8 cellular contexts compared by ENCODE assay signal in the genomic region with DNA sequence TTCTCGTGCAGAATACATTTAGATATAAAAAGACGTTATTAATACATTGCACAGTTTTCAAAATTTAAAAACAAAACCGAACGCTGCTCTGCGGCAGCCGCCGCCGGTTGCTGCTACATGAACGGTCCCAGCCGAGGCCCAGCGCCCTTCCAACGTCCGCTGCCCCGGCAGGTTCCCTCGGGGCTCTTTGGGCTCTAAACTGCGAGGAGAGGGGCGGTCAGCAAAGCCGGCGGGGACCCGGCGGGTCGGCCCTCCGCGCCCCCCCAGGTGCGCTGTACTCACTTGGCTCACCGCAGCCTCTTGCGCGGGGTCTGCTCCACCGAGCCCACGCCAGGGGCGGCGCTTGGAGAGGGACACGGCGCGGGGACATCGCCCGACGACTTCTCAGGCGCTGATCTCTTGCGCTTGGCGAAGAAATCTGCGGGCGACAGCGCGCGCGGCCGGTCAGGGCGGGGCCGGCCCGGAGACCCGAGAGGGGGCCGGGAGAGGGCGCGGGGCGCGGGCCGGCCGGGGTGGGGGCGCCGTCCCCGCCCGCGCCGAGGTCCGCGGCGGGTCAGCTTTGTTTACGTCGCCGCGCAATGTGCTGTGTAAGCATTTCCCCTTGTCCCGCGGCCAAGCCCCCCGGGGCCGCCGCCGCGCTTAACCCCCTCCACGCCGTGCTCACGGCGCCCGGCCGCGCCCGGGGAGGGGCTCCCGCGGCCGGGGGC. TPM values are rescaled to one million over a fixed set of nuclear protein-coding genes. Genes with fewer than 3 reads are reported as not detected.
DNase-seq lines count a peak whose midpoint lies in the region; TF ChIP-seq lines count a peak whose summit lies in the region.

No MANE protein-coding gene starts in this region.

- POLR2A ChIA-PET in HEK293T (lab: Yijun Ruan, JAX) = interaction anchor here (1.7 kb wide), 1 partner anchor 351 kb away, joined by 7 read pairs; no protein-coding TSS in a partner anchor

- H3K27ac ChIP-seq in ascending aorta (peak overlapping the region; percentile 71 to 86), iPS-18a (ENCODE audit: low read length) (no peak overlapping the region), skin epidermis (peak overlapping the region; percentile 36 to 90 (median 73))

- DNase-seq in HEK293T (ENCODE audit: extremely low spot score) (peak; percentile 26), ascending aorta (ENCODE audit: low spot score in 2 of 2) (no peak), medulla oblongata (ENCODE audit: extremely low spot score) (no peak), UCSD-AML1 (lab: John Stamatoyannopoulos, UW; ENCODE audit: unreplicated experiment) (no peak), AML-193 (lab: John Stamatoyannopoulos, UW) (no peak)
- no peak for DNase-seq in activated CD8-positive, alpha-beta memory T cell treated with anti-CD3 and anti-CD28 coated beads for 24 hours

- H3K27me3 ChIP-seq in ascending aorta (no peaks in the 10 kb centered on the region), iPS-18a (ENCODE audit: control insufficient read depth, insufficient read depth, low read length) (peaks cover 79% of the 10 kb centered on the region)

- CTCF ChIA-PET in HEK293T (lab: Yijun Ruan, JAX) = interaction anchor here (10.9 kb wide), 1 partner anchor 351 kb away, joined by 146 read pairs; no protein-coding TSS in a partner anchor

- intact Hi-C loops in ascending aorta (cut with DNase I) = loop anchor here (1.0 to 10.0 kb wide), 3 partner anchors 106 to 1119 kb away; a partner anchor contains a TSS

- no peak for TF ChIP-seq CTCF in ascending aorta (IDR thresholded peaks at IDR 0.05)

- peak overlapping the region; percentile 89 to 95 for H3K4me3 ChIP-seq in ascending aorta
- H3K4me3 ChIP-seq in iPS-18a (ENCODE audit: low read length) = peak overlapping the region; percentile 57
- peak overlapping the region; percentile 41 to 80 (median 59) for H3K4me3 ChIP-seq in skin epidermis

- H3K36me3 ChIP-seq in ascending aorta (peaks cover 0 to 8% of the 10 kb centered on the region in 2 donors), iPS-18a (ENCODE audit: control insufficient read depth, low read depth, low read length) (no peaks in the 10 kb centered on the region)

- H3K4me1 ChIP-seq in ascending aorta (peaks cover 0 to 17% of the 10 kb centered on the region in 2 donors), iPS-18a (ENCODE audit: control insufficient read depth, low read depth, low read length) (peaks cover 18% of the 10 kb centered on the region)

- H3K9ac ChIP-seq in iPS-18a (ENCODE audit: low read length) = peak overlapping the region; percentile 42

- no peaks in the 10 kb centered on the region for H3K9me3 ChIP-seq in ascending aorta
- H3K9me3 ChIP-seq in iPS-18a (ENCODE audit: control insufficient read depth, low read depth, low read length) = no peaks in the 10 kb centered on the region

TF ChIP-seq in HEK293T, 16 proteins besides CTCF, POLR2A, EP300 and RAD21:
- TF ChIP-seq TARDBP (IDR thresholded peaks at IDR 0.05) = no peak
- TF ChIP-seq ELF4 (IDR thresholded peaks at IDR 0.05) = no peak
- peak; percentile 47; the same call in 1 of the 2 replicates for TF ChIP-seq FOXM1 (IDR thresholded peaks at IDR 0.05; ENCODE audit: borderline replicate concordance)
- no peak for TF ChIP-seq SP1 (IDR thresholded peaks at IDR 0.05)

RNA-seq across cellular contexts. Expression of a gene that starts 1.7 kb away (rescaled TPM):
- total RNA-seq in ascending aorta = 18.1 TPM

RNA-seq across cellular contexts. Expression of a gene that starts 45.4 kb away (rescaled TPM):
- total RNA-seq in ascending aorta = not detected
